9 cellular contexts compared by ENCODE assay signal in genomic region chr2:120221616-120222015, GRCh38. TPM values are rescaled to one million over a fixed set of nuclear protein-coding genes. Genes with fewer than 3 reads are reported as not detected.
DNase-seq lines count a peak whose midpoint lies in the region; ATAC-seq lines count a peak whose summit lies in the region.
"Had no signal": no experiment of that assay in that cellular context is flagged by ENCODE, and none has a peak within 500 bp of the region (broad histone marks: within the 10 kb centered on the region; RNA-seq: fewer than 3 reads in every experiment).

No MANE protein-coding gene starts in this region.

- H3K36me3 ChIP-seq in BLaER1 = peaks cover 53% of the 10 kb centered on the region
- H3K36me3 ChIP-seq in H7 (replicated peaks; ENCODE audit: control insufficient read depth, insufficient read depth, low read length) = no peaks in the 10 kb centered on the region

- no peaks in the 10 kb centered on the region for H3K9me3 Mint-ChIP-seq in activated T-helper 2 cell treated with anti-CD3 and anti-CD28 coated beads, Interferon-gamma antibody, Interleukin-2, Interleukin-4, amounts not matched to agents 10 μg/mL and 5 μg/mL and 100 μg/mL, durations not matched to agents 14 hours and 24 hours and 36 hours
- peaks cover 0 to 45% (median 21%) of the 10 kb centered on the region in 9 donors for H3K9me3 Mint-ChIP-seq in naive thymus-derived CD8-positive, alpha-beta T cell

- POLR2A ChIA-PET in naive thymus-derived CD8-positive, alpha-beta T cell (lab: Charles Lee) = interaction anchor here (0.8 to 4.8 kb wide), 4 partner anchors 11 to 44 kb away, joined by 3 to 28 read pairs (median 14); partner anchors contain the start of gene RALB

- peaks cover 18% of the 10 kb centered on the region; the same call in 1 of the 2 replicates for H4K20me1 ChIP-seq in BLaER1

- peak overlapping the region; percentile 99 for H3K4me2 ChIP-seq in BLaER1

- no peak for ATAC-seq in naive thymus-derived CD8-positive, alpha-beta T cell

- intact Hi-C loops in activated T-helper 2 cell treated with anti-CD3 and anti-CD28 coated beads, Interferon-gamma antibody, Interleukin-2, Interleukin-4, amounts not matched to agents 10 μg/mL and 5 μg/mL and 100 μg/mL, durations not matched to agents 14 hours and 24 hours and 36 hours (cut with micrococcal nuclease) = loop anchor here (2.0 to 5.0 kb wide), 5 partner anchors 31 to 854 kb away; partner anchors contain the start of genes C2orf76, DBI, EPB41L5 and RALB

- peak overlapping the region; percentile 73 for H3K4me3 Mint-ChIP-seq in activated T-helper 2 cell treated with anti-CD3 and anti-CD28 coated beads, Interferon-gamma antibody, Interleukin-2, Interleukin-4, amounts not matched to agents 10 μg/mL and 5 μg/mL and 100 μg/mL, durations not matched to agents 14 hours and 24 hours and 36 hours (ENCODE audit: low read depth)
- H3K4me3 Mint-ChIP-seq in naive thymus-derived CD8-positive, alpha-beta T cell = peak overlapping the region; percentile 16 to 93 (median 79)

- DNase-seq in H7 = peak; percentile 11
- DNase-seq in activated T-helper 2 cell treated with anti-CD3 and anti-CD28 coated beads, Interferon-gamma antibody, Interleukin-2, Interleukin-4, amounts not matched to agents 10 μg/mL and 5 μg/mL and 100 μg/mL, durations not matched to agents 14 hours and 24 hours and 36 hours (ENCODE audit: low spot score) = no peak
- DNase-seq in naive thymus-derived CD8-positive, alpha-beta T cell = peak in 1 of 10 donors; percentile 10
- no peak for DNase-seq in HUDEP-2 (lab: John Stamatoyannopoulos, UW; ENCODE audit: unreplicated experiment in 76 of 76)
- no peak for DNase-seq in NCI-H2171 treated with DMSO at 0.1 percent for 48 hours (lab: John Stamatoyannopoulos, UW)
- DNase-seq in NCI-H774 (lab: John Stamatoyannopoulos, UW) = no peak
- DNase-seq in NCI-H146 (lab: John Stamatoyannopoulos, UW) = no peak
- DNase-seq: NCI-H1930 had no signal

- H3K27me3 ChIP-seq in BLaER1 (no peaks in the 10 kb centered on the region), H7 (ENCODE audit: control insufficient read depth, insufficient read depth, low read length) (peaks cover 21% of the 10 kb centered on the region)

- no peaks in the 10 kb centered on the region for H3K27me3 Mint-ChIP-seq in activated T-helper 2 cell treated with anti-CD3 and anti-CD28 coated beads, Interferon-gamma antibody, Interleukin-2, Interleukin-4, amounts not matched to agents 10 μg/mL and 5 μg/mL and 100 μg/mL, durations not matched to agents 14 hours and 24 hours and 36 hours (ENCODE audit: low read depth)
- H3K27me3 Mint-ChIP-seq in naive thymus-derived CD8-positive, alpha-beta T cell = no peaks in the 10 kb centered on the region

- peaks cover 54% of the 10 kb centered on the region for H3K36me3 Mint-ChIP-seq in activated T-helper 2 cell treated with anti-CD3 and anti-CD28 coated beads, Interferon-gamma antibody, Interleukin-2, Interleukin-4, amounts not matched to agents 10 μg/mL and 5 μg/mL and 100 μg/mL, durations not matched to agents 14 hours and 24 hours and 36 hours (ENCODE audit: low read depth)
- H3K36me3 Mint-ChIP-seq in naive thymus-derived CD8-positive, alpha-beta T cell = peaks cover 20 to 41% (median 23%) of the 10 kb centered on the region in 3 donors

- H3K27ac ChIP-seq in BLaER1 = no peak overlapping the region

- no peak overlapping the region for H3K9ac ChIP-seq in BLaER1

- H3K4me1 Mint-ChIP-seq in activated T-helper 2 cell treated with anti-CD3 and anti-CD28 coated beads, Interferon-gamma antibody, Interleukin-2, Interleukin-4, amounts not matched to agents 10 μg/mL and 5 μg/mL and 100 μg/mL, durations not matched to agents 14 hours and 24 hours and 36 hours (ENCODE audit: low read depth) = peaks cover 43% of the 10 kb centered on the region
- H3K4me1 Mint-ChIP-seq in naive thymus-derived CD8-positive, alpha-beta T cell = peaks cover 7 to 53% (median 50%) of the 10 kb centered on the region in 4 donors

- peaks cover 52% of the 10 kb centered on the region for H3K4me1 ChIP-seq in BLaER1

- H3K9me3 ChIP-seq in BLaER1 = peaks cover 53% of the 10 kb centered on the region

- H3K4me3 ChIP-seq in BLaER1 (peak overlapping the region; percentile 77; the same call in 1 of the 2 replicates), H7 (ENCODE audit: insufficient read depth, low read depth, low read length) (no peak overlapping the region)

- peak overlapping the region; percentile 84 for H3K27ac Mint-ChIP-seq in activated T-helper 2 cell treated with anti-CD3 and anti-CD28 coated beads, Interferon-gamma antibody, Interleukin-2, Interleukin-4, amounts not matched to agents 10 μg/mL and 5 μg/mL and 100 μg/mL, durations not matched to agents 14 hours and 24 hours and 36 hours
- peak overlapping the region in 6 of 10 donors; percentile 43 to 94 (median 88) for H3K27ac Mint-ChIP-seq in naive thymus-derived CD8-positive, alpha-beta T cell

RNA-seq across cellular contexts. Expression of gene TMEM185B, which starts 1.6 kb away (rescaled TPM):
- 6.7 and 9.9 TPM in 2 replicates for total RNA-seq in H7 (2014; rRNA removed; shearing (Covaris generic))
- total RNA-seq in activated T-helper 2 cell treated with anti-CD3 and anti-CD28 coated beads, Interferon-gamma antibody, Interleukin-2, Interleukin-4, amounts not matched to agents 10 μg/mL and 5 μg/mL and 100 μg/mL, durations not matched to agents 14 hours and 24 hours and 36 hours = 38.7 and 39.3 TPM in 2 replicates
- 10 to 100 TPM; 18.5 to 20.5 TPM for total RNA-seq in naive thymus-derived CD8-positive, alpha-beta T cell
- 10 to 100 TPM; 12.7 to 16.7 (median 13.8) TPM for polyA plus RNA-seq in naive thymus-derived CD8-positive, alpha-beta T cell

RNA-seq across cellular contexts. Expression of gene RALB, which starts 31.0 kb away (rescaled TPM):
- total RNA-seq in H7 (2014; rRNA removed; shearing (Covaris generic)) = 11.1 and 13.5 TPM in 2 replicates
- 58.4 and 65.0 TPM in 2 replicates for total RNA-seq in activated T-helper 2 cell treated with anti-CD3 and anti-CD28 coated beads, Interferon-gamma antibody, Interleukin-2, Interleukin-4, amounts not matched to agents 10 μg/mL and 5 μg/mL and 100 μg/mL, durations not matched to agents 14 hours and 24 hours and 36 hours
- total RNA-seq in naive thymus-derived CD8-positive, alpha-beta T cell = 10 to 100 TPM; 12.3 to 13.8 TPM
- 10 to 100 TPM; 17.6 to 25.8 (median 19.1) TPM for polyA plus RNA-seq in naive thymus-derived CD8-positive, alpha-beta T cell
